Comparison of ENCODE assay signal across 9 cellular contexts in the genomic region with DNA sequence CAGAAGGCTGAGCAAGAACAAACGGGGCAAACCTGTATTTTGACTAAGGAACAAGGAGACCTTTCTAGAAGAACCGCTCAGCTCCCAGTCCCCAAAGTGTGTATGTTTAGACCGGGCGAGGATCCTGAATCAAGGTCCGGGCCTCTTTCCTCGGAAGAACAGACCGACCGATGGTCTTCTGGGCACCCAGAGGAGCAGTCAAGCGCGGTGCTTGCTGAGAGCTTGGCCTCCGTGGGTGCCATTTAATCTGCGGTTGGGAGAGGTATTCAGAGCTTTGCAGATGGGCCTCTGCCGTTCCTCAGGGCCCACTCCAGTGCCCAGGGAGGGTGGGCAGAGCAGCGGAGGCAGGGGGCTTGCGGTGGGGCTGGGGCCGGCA. TPM values are rescaled to one million over a fixed set of nuclear protein-coding genes. Genes with fewer than 3 reads are reported as not detected.
DNase-seq lines count a peak whose midpoint lies in the region; ATAC-seq and TF ChIP-seq lines count a peak whose summit lies in the region.
"Had no signal": no experiment of that assay in that cellular context is flagged by ENCODE, and none has a peak within 500 bp of the region (broad histone marks: within the 10 kb centered on the region; RNA-seq: fewer than 3 reads in every experiment).

No MANE protein-coding gene starts in this region.

- H3K4me2 ChIP-seq in PC-9 = peak overlapping the region; percentile 56

- POLR2A ChIA-PET in PC-9 (lab: Charles Lee; ENCODE audit: unreplicated experiment) = no interaction called here

- no peaks in the 10 kb centered on the region for H3K79me2 ChIP-seq in PC-9 (ENCODE audit: low read depth)

- TF ChIP-seq CTCF in PC-9 (conservative IDR thresholded peaks at IDR 0.05) (no peak), testis (IDR thresholded peaks at IDR 0.05) (no peak)

- H3K9me2 ChIP-seq in PC-9 (ENCODE audit: insufficient read depth) = no peaks in the 10 kb centered on the region

- H3K4me3 Mint-ChIP-seq in activated T-cell treated with anti-CD3 and anti-CD28 coated beads, Interleukin-2, amount 50 U/mL, for 24 hours = peak overlapping the region; percentile 27
- H3K4me3 Mint-ChIP-seq in activated T-helper 1 cell treated with anti-CD3 and anti-CD28 coated beads, Interleukin-12 subunit alpha, Interleukin-12 subunit beta, Interleukin-2, Interleukin-4 antibody, amounts not matched to agents 30 ng/mL and 10 ng/mL and 1 ng/mL, durations not matched to agents 14 hours and 24 hours and 36 hours = no peak overlapping the region
- H3K4me3 Mint-ChIP-seq: activated CD4-positive, alpha-beta T cell treated with anti-CD3 and anti-CD28 coated beads, Interleukin-2, amount 10 ng/mL, durations not matched to agents 7 days and 5 days had no signal

- H2AFZ ChIP-seq in PC-9 = peak overlapping the region; percentile 74

- CTCF ChIA-PET in PC-9 (lab: Charles Lee) = interaction anchor here (0.9 kb wide), 1 partner anchor 83 kb away, joined by 3 read pairs; no protein-coding TSS in a partner anchor

- no peak overlapping the region for H3K27ac Mint-ChIP-seq in activated T-cell treated with anti-CD3 and anti-CD28 coated beads, Interleukin-2, amount 50 U/mL, for 24 hours
- H3K27ac Mint-ChIP-seq in activated T-helper 1 cell treated with anti-CD3 and anti-CD28 coated beads, Interleukin-12 subunit alpha, Interleukin-12 subunit beta, Interleukin-2, Interleukin-4 antibody, amounts not matched to agents 30 ng/mL and 10 ng/mL and 1 ng/mL, durations not matched to agents 14 hours and 24 hours and 36 hours = no peak overlapping the region
- H3K27ac Mint-ChIP-seq: activated CD4-positive, alpha-beta T cell treated with anti-CD3 and anti-CD28 coated beads, Interleukin-2, amount 10 ng/mL, durations not matched to agents 7 days and 5 days had no signal

- no peaks in the 10 kb centered on the region for H4K20me1 ChIP-seq in PC-9 (ENCODE audit: insufficient read depth)

- WGBS in testis, 2 donors = 24 to 34% methylated on average over 8 to 16 of the region's 16 CpGs

- H3K9ac ChIP-seq in iPS-20b (ENCODE audit: low read depth, low read length) = peak overlapping the region; percentile 30; the same call in 1 of the 2 replicates

- no peak for TF ChIP-seq POLR2A in testis (IDR thresholded peaks at IDR 0.05)

- H3K4me3 ChIP-seq in PC-9 (no peak overlapping the region), iPS-20b (ENCODE audit: low read length) (peak overlapping the region; percentile 59), testis (peak overlapping the region; percentile 21 to 36)

- no peaks in the 10 kb centered on the region for H3K27me3 ChIP-seq in PC-9 (ENCODE audit: insufficient read depth, low read depth)
- peaks cover 38% of the 10 kb centered on the region for H3K27me3 ChIP-seq in iPS-20b (ENCODE audit: insufficient read depth, low read length)
- H3K27me3 ChIP-seq in testis = no peaks in the 10 kb centered on the region

- no peak for DNase-seq in activated T-cell treated with anti-CD3 and anti-CD28 coated beads, Interleukin-2, amount 50 U/mL, for 24 hours
- DNase-seq in activated T-cell treated with anti-CD3 and anti-CD28 coated beads, Interleukin-2, amount 50 U/mL, for 48 hours = no peak
- DNase-seq in PC-9 = no peak
- no peak for DNase-seq in testis
- DNase-seq in activated T-helper 1 cell treated with anti-CD3 and anti-CD28 coated beads, Interleukin-12 subunit alpha, Interleukin-12 subunit beta, Interleukin-2, Interleukin-4 antibody, amounts not matched to agents 30 ng/mL and 10 ng/mL and 1 ng/mL, durations not matched to agents 14 hours and 24 hours and 36 hours (ENCODE audit: low spot score) = no peak

- no peaks in the 10 kb centered on the region for H3K9me3 Mint-ChIP-seq in activated T-cell treated with anti-CD3 and anti-CD28 coated beads, Interleukin-2, amount 50 U/mL, for 24 hours
- no peaks in the 10 kb centered on the region for H3K9me3 Mint-ChIP-seq in activated T-helper 1 cell treated with anti-CD3 and anti-CD28 coated beads, Interleukin-12 subunit alpha, Interleukin-12 subunit beta, Interleukin-2, Interleukin-4 antibody, amounts not matched to agents 30 ng/mL and 10 ng/mL and 1 ng/mL, durations not matched to agents 14 hours and 24 hours and 36 hours
- H3K9me3 Mint-ChIP-seq: activated CD4-positive, alpha-beta T cell treated with anti-CD3 and anti-CD28 coated beads, Interleukin-2, amount 10 ng/mL, durations not matched to agents 7 days and 5 days had no signal

- H3K9me3 ChIP-seq in PC-9 (ENCODE audit: insufficient read depth, low read depth) (no peaks in the 10 kb centered on the region), iPS-20b (ENCODE audit: insufficient read depth, low read depth, low read length) (no peaks in the 10 kb centered on the region), testis (no peaks in the 10 kb centered on the region)

- H3K27ac ChIP-seq in PC-9 (no peak overlapping the region), iPS-20b (ENCODE audit: low read length) (no peak overlapping the region), testis (no peak overlapping the region)

- no TSS peak for BruUV-seq in PC-9 (replicated peaks; lab: Mats Ljungman, UMichigan)

- ATAC-seq in HG02571 (IDR thresholded peaks at IDR 0.05; ENCODE audit: unreplicated experiment) (no peak), HG02938 (IDR thresholded peaks at IDR 0.05; ENCODE audit: unreplicated experiment) (no peak)

- H3K36me3 Mint-ChIP-seq in activated T-cell treated with anti-CD3 and anti-CD28 coated beads, Interleukin-2, amount 50 U/mL, for 24 hours (ENCODE audit: low read depth) = no peaks in the 10 kb centered on the region
- H3K36me3 Mint-ChIP-seq in activated T-helper 1 cell treated with anti-CD3 and anti-CD28 coated beads, Interleukin-12 subunit alpha, Interleukin-12 subunit beta, Interleukin-2, Interleukin-4 antibody, amounts not matched to agents 30 ng/mL and 10 ng/mL and 1 ng/mL, durations not matched to agents 14 hours and 24 hours and 36 hours (ENCODE audit: low read depth) = no peaks in the 10 kb centered on the region

- H3K36me3 ChIP-seq in PC-9 (ENCODE audit: low read depth) = no peaks in the 10 kb centered on the region
- H3K36me3 ChIP-seq in iPS-20b (ENCODE audit: insufficient read depth, low read depth, low read length) = no peaks in the 10 kb centered on the region
- H3K36me3 ChIP-seq in testis (ENCODE audit: low read depth, missing control alignments) = no peaks in the 10 kb centered on the region

- H3K4me1 ChIP-seq in PC-9 (replicated peaks; ENCODE audit: insufficient read depth) = peaks cover 39% of the 10 kb centered on the region
- no peaks in the 10 kb centered on the region; the same call in 1 of the 2 replicates for H3K4me1 ChIP-seq in iPS-20b (ENCODE audit: insufficient read depth, low read length)
- H3K4me1 ChIP-seq in testis = no peaks in the 10 kb centered on the region

- peaks cover 11% of the 10 kb centered on the region; the same call in 1 of the 2 replicates for H3F3A ChIP-seq in PC-9 (ENCODE audit: insufficient read depth, low read depth)

- peaks cover 70% of the 10 kb centered on the region for H3K27me3 Mint-ChIP-seq in activated T-cell treated with anti-CD3 and anti-CD28 coated beads, Interleukin-2, amount 50 U/mL, for 24 hours
- H3K27me3 Mint-ChIP-seq in activated T-helper 1 cell treated with anti-CD3 and anti-CD28 coated beads, Interleukin-12 subunit alpha, Interleukin-12 subunit beta, Interleukin-2, Interleukin-4 antibody, amounts not matched to agents 30 ng/mL and 10 ng/mL and 1 ng/mL, durations not matched to agents 14 hours and 24 hours and 36 hours (ENCODE audit: insufficient read depth) = peaks cover 37% of the 10 kb centered on the region

- peaks cover 9% of the 10 kb centered on the region for H3K4me1 Mint-ChIP-seq in activated T-cell treated with anti-CD3 and anti-CD28 coated beads, Interleukin-2, amount 50 U/mL, for 24 hours (ENCODE audit: low read depth)
- H3K4me1 Mint-ChIP-seq in activated T-helper 1 cell treated with anti-CD3 and anti-CD28 coated beads, Interleukin-12 subunit alpha, Interleukin-12 subunit beta, Interleukin-2, Interleukin-4 antibody, amounts not matched to agents 30 ng/mL and 10 ng/mL and 1 ng/mL, durations not matched to agents 14 hours and 24 hours and 36 hours (ENCODE audit: low read depth) = peaks cover 14% of the 10 kb centered on the region

- intact Hi-C loops in PC-9 (cut with micrococcal nuclease; ENCODE audit: unreplicated experiment) = loop anchor here (1.0 to 10.0 kb wide), 6 partner anchors 67 to 470 kb away; no protein-coding TSS in a partner anchor
- intact Hi-C loops in testis (cut with DNase I; ENCODE audit: low total_unique reads) = no loop called here
- intact Hi-C loops in activated T-helper 1 cell treated with anti-CD3 and anti-CD28 coated beads, Interleukin-12 subunit alpha, Interleukin-12 subunit beta, Interleukin-2, Interleukin-4 antibody, amounts not matched to agents 30 ng/mL and 10 ng/mL and 1 ng/mL, durations not matched to agents 14 hours and 24 hours and 36 hours (cut with micrococcal nuclease) = loop anchor here (1.0 to 2.0 kb wide), 2 partner anchors 66 to 219 kb away; no protein-coding TSS in a partner anchor

RNA-seq across cellular contexts. Expression of a gene that starts 26.5 kb away (rescaled TPM):
- total RNA-seq in PC-9 (2021) = 275 and 303 TPM in 2 replicates
- 100 to 1,000 TPM; 171 to 176 TPM for total RNA-seq in testis
- polyA plus RNA-seq in testis (ENCODE audit: insufficient read depth, low read depth, low replicate concordance) = 204 TPM
- total RNA-seq in activated T-helper 1 cell treated with anti-CD3 and anti-CD28 coated beads, Interleukin-12 subunit alpha, Interleukin-12 subunit beta, Interleukin-2, Interleukin-4 antibody, amounts not matched to agents 30 ng/mL and 10 ng/mL and 1 ng/mL, durations not matched to agents 14 hours and 24 hours and 36 hours = 110 and 119 TPM in 2 replicates
